Comparison of ENCODE assay signal across 25 cellular contexts in genomic region chr2:127343277-127343676, GRCh38.
"Had no signal": no experiment of that assay in that cellular context is flagged by ENCODE, and none has a peak within 500 bp of the region (broad histone marks: within the 10 kb centered on the region; RNA-seq: fewer than 3 reads in every experiment).

No MANE protein-coding gene starts in this region.

- H3K36me3 ChIP-seq: brain microvascular endothelial cell had no signal

- H3K4me1 ChIP-seq: Peyer's patch had no signal

- H3K9me3 Mint-ChIP-seq: activated CD8-positive, alpha-beta T cell treated with anti-CD3 and anti-CD28 coated beads for 36 hours; activated naive CD4-positive, alpha-beta T cell treated with anti-CD3 and anti-CD28 coated beads, Interleukin-2, amount 10 ng/mL, durations not matched to agents 7 days and 5 days; activated naive CD8-positive, alpha-beta T cell treated with anti-CD3 and anti-CD28 coated beads for 36 hours; activated T-cell treated with anti-CD3 and anti-CD28 coated beads, Interleukin-2, amount 50 U/mL, for 72 hours; activated T-helper 2 cell treated with anti-CD3 and anti-CD28 coated beads, Interferon-gamma antibody, Interleukin-2, Interleukin-4, amounts not matched to agents 10 μg/mL and 5 μg/mL and 100 μg/mL, durations not matched to agents 14 hours and 24 hours and 36 hours; T-helper 1 cell treated with Interleukin-12 subunit alpha and Interleukin-12 subunit beta and Interleukin-4 antibody, amounts not matched to agents 30 μg/mL and 1 μg/mL, for 36 hours had no signal

- H3K27ac Mint-ChIP-seq: activated CD8-positive, alpha-beta T cell treated with anti-CD3 and anti-CD28 coated beads for 36 hours; activated naive CD4-positive, alpha-beta T cell treated with anti-CD3 and anti-CD28 coated beads, Interleukin-2, amount 10 ng/mL, durations not matched to agents 7 days and 5 days; activated naive CD8-positive, alpha-beta T cell treated with anti-CD3 and anti-CD28 coated beads for 36 hours; activated T-cell treated with anti-CD3 and anti-CD28 coated beads, Interleukin-2, amount 50 U/mL, for 72 hours; activated T-helper 2 cell treated with anti-CD3 and anti-CD28 coated beads, Interferon-gamma antibody, Interleukin-2, Interleukin-4, amounts not matched to agents 10 μg/mL and 5 μg/mL and 100 μg/mL, durations not matched to agents 14 hours and 24 hours and 36 hours; T-helper 1 cell treated with Interleukin-12 subunit alpha and Interleukin-12 subunit beta and Interleukin-4 antibody, amounts not matched to agents 30 μg/mL and 1 μg/mL, for 36 hours had no signal

- ATAC-seq: activated CD4-positive, CD25-positive, alpha-beta regulatory T cell treated with anti-CD3 and anti-CD28 coated beads, Interleukin-2, amount 50 U/mL, for 24 hours; activated CD8-positive, alpha-beta T cell treated with anti-CD3 and anti-CD28 coated beads for 36 hours; activated T-cell treated with anti-CD3 and anti-CD28 coated beads, Interleukin-2, amount 50 U/mL, for 72 hours; K562 had no signal

- H3K4me3 ChIP-seq: cardiac muscle cell, K562, Peyer's patch, SJCRH30 had no signal

- H3K4me3 Mint-ChIP-seq: activated CD8-positive, alpha-beta T cell treated with anti-CD3 and anti-CD28 coated beads for 36 hours; activated naive CD4-positive, alpha-beta T cell treated with anti-CD3 and anti-CD28 coated beads, Interleukin-2, amount 10 ng/mL, durations not matched to agents 7 days and 5 days; activated naive CD8-positive, alpha-beta T cell treated with anti-CD3 and anti-CD28 coated beads for 36 hours; activated T-cell treated with anti-CD3 and anti-CD28 coated beads, Interleukin-2, amount 50 U/mL, for 72 hours; T-helper 1 cell treated with Interleukin-12 subunit alpha and Interleukin-12 subunit beta and Interleukin-4 antibody, amounts not matched to agents 30 μg/mL and 1 μg/mL, for 36 hours had no signal

- H3K27ac ChIP-seq: brain microvascular endothelial cell, cardiac muscle cell, Peyer's patch, RWPE1, SJCRH30 had no signal

- DNase-seq: activated CD4-positive, alpha-beta T cell treated with anti-CD3 and anti-CD28 coated beads for 4 hours; activated CD8-positive, alpha-beta memory T cell treated with anti-CD3 and anti-CD28 coated beads, Interleukin-2, amount 50 U/mL, for 4 hours; activated CD8-positive, alpha-beta T cell treated with anti-CD3 and anti-CD28 coated beads for 36 hours; activated gamma-delta T cell treated with Interleukin-2 at 50 U/mL for 16 hours; activated naive CD4-positive, alpha-beta T cell treated with anti-CD3 and anti-CD28 coated beads, Interleukin-2, amount 10 ng/mL, durations not matched to agents 7 days and 5 days; activated naive CD8-positive, alpha-beta T cell treated with anti-CD3 and anti-CD28 coated beads for 36 hours; activated T-cell treated with anti-CD3 and anti-CD28 coated beads, Interleukin-2, amount 50 U/mL, for 72 hours; brain microvascular endothelial cell; NCI-H1048; NCI-H146; NCI-H187 treated with DMSO at 0.1 percent for 48 hours; NCI-H2081 treated with DMSO at 0.1 percent for 48 hours; NCI-H226; NCI-H526 treated with DMSO at 0.1 percent for 48 hours; OCI-M1; Peyer's patch; Right ventricle myocardium superior; SJCRH30; SK-N-SH had no signal

- H3K27me3 Mint-ChIP-seq: activated CD8-positive, alpha-beta T cell treated with anti-CD3 and anti-CD28 coated beads for 36 hours; activated naive CD4-positive, alpha-beta T cell treated with anti-CD3 and anti-CD28 coated beads, Interleukin-2, amount 10 ng/mL, durations not matched to agents 7 days and 5 days; activated naive CD8-positive, alpha-beta T cell treated with anti-CD3 and anti-CD28 coated beads for 36 hours had no signal

- H3K27me3 ChIP-seq: brain microvascular endothelial cell, cardiac muscle cell, Peyer's patch, SJCRH30 had no signal

- H3K9me3 ChIP-seq: Peyer's patch, SJCRH30, SK-N-SH had no signal

- H3K9ac ChIP-seq: SK-N-SH had no signal

- H3K4me2 ChIP-seq: SK-N-SH had no signal
